In genomic region chr14:56949828-56950227, GRCh38 we compare ENCODE assay signal across 22 cellular contexts.
DNase-seq lines count a peak whose midpoint lies in the region; FAIRE-seq and TF ChIP-seq lines count a peak whose summit lies in the region.
"Had no signal": no experiment of that assay in that cellular context is flagged by ENCODE, and none has a peak within 500 bp of the region (broad histone marks: within the 10 kb centered on the region; RNA-seq: fewer than 3 reads in every experiment).

No MANE protein-coding gene starts in this region.

- TF ChIP-seq EP300 in esophagus muscularis mucosa (IDR thresholded peaks at IDR 0.05): no peak

- in situ Hi-C loops in SK-MEL-5 (cut with HindIII; ENCODE audit: low pct_unique_long_range_greater_than_20kb, low sequenced_read_pairs): no loop called here

- H3K27ac Mint-ChIP-seq in MCF 10A (ENCODE audit: low read depth, unreplicated experiment): no peak overlapping the region
- H3K27ac Mint-ChIP-seq: activated CD4-positive, alpha-beta T cell treated with anti-CD3 and anti-CD28 coated beads, Interleukin-2, amount 10 ng/mL, durations not matched to agents 24 days and 14 days; naive thymus-derived CD4-positive, alpha-beta T cell had no signal

- peak; percentile 50 for FAIRE-seq in urothelium cell line (lab: Jason Lieb, UNC)

- H3K4me3 Mint-ChIP-seq in MCF 10A (ENCODE audit: unreplicated experiment): no peak overlapping the region
- H3K4me3 Mint-ChIP-seq: activated CD4-positive, alpha-beta T cell treated with anti-CD3 and anti-CD28 coated beads, Interleukin-2, amount 10 ng/mL, durations not matched to agents 24 days and 14 days; central memory CD8-positive, alpha-beta T cell; naive thymus-derived CD4-positive, alpha-beta T cell had no signal

- H3K36me3 ChIP-seq in breast epithelium (no peaks in the 10 kb centered on the region), kidney epithelial cell (ENCODE audit: control insufficient read depth, insufficient read depth, low read length) (no peaks in the 10 kb centered on the region), esophagus muscularis mucosa (no peaks in the 10 kb centered on the region)
- H3K36me3 ChIP-seq: lower lobe of right lung, right lobe of liver had no signal

- TF ChIP-seq POLR2A in breast epithelium (IDR thresholded peaks at IDR 0.05): no peak
- no peak for TF ChIP-seq POLR2A in esophagus muscularis mucosa (IDR thresholded peaks at IDR 0.05; ENCODE audit: low read depth)

- H3K27me3 ChIP-seq in breast epithelium (peaks cover 0 to 4% of the 10 kb centered on the region in 2 donors), kidney epithelial cell (ENCODE audit: control insufficient read depth, insufficient read depth, low read length) (no peaks in the 10 kb centered on the region), esophagus muscularis mucosa (no peaks in the 10 kb centered on the region)
- H3K27me3 ChIP-seq: right lobe of liver, testis had no signal

- peaks cover 7% of the 10 kb centered on the region for H3K9me3 Mint-ChIP-seq in MCF 10A (ENCODE audit: unreplicated experiment)
- H3K9me3 Mint-ChIP-seq: activated CD4-positive, alpha-beta T cell treated with anti-CD3 and anti-CD28 coated beads, Interleukin-2, amount 10 ng/mL, durations not matched to agents 24 days and 14 days; central memory CD8-positive, alpha-beta T cell had no signal

- DNase-seq in MCF 10A (ENCODE audit: unreplicated experiment): peak; percentile 63
- no peak for DNase-seq in breast epithelium (ENCODE audit: low spot score in 2 of 2)
- DNase-seq in SK-MEL-5 (ENCODE audit: low read depth, low spot score): peak; percentile 11
- peak; percentile 16 for DNase-seq in kidney epithelial cell (ENCODE audit: low read depth)
- DNase-seq in urothelium cell line (ENCODE audit: low spot score): no peak
- no peak for DNase-seq in esophagus muscularis mucosa (ENCODE audit: extremely low spot score)
- no peak for DNase-seq in GM19238 (ENCODE audit: insufficient read length, low spot score)
- DNase-seq in GF-D8 (lab: John Stamatoyannopoulos, UW): no peak
- DNase-seq: activated CD4-positive, alpha-beta T cell treated with anti-CD3 and anti-CD28 coated beads, Interleukin-2, amount 10 ng/mL, durations not matched to agents 24 days and 14 days; activated CD8-positive, alpha-beta memory T cell treated with anti-CD3 and anti-CD28 coated beads, Interleukin-2, amount 50 U/mL, for 4 hours; activated effector memory CD4-positive, alpha-beta T cell treated with Interleukin-2 at 50 U/mL for 16 hours; effector CD8-positive, alpha-beta T cell; glutamatergic neuron; lower lobe of right lung; naive thymus-derived CD4-positive, alpha-beta T cell; NCI-H187; NCI-H524 treated with DMSO at 0.1 percent for 48 hours; right lobe of liver; SHP77; T-helper 1 cell; testis had no signal

- intact Hi-C loops in MCF 10A (cut with micrococcal nuclease): no loop called here
- intact Hi-C loops in breast epithelium (cut with DNase I; ENCODE audit: low total_unique reads): no loop called here
- intact Hi-C loops in esophagus muscularis mucosa (cut with DNase I): no loop called here

- WGBS in esophagus muscularis mucosa: 19% methylated on average over 2 of the region's 2 CpGs

- peaks cover 6% of the 10 kb centered on the region for H3K4me1 Mint-ChIP-seq in MCF 10A (ENCODE audit: insufficient read depth, unreplicated experiment)
- H3K4me1 Mint-ChIP-seq: activated CD4-positive, alpha-beta T cell treated with anti-CD3 and anti-CD28 coated beads, Interleukin-2, amount 10 ng/mL, durations not matched to agents 24 days and 14 days; central memory CD8-positive, alpha-beta T cell; naive thymus-derived CD4-positive, alpha-beta T cell had no signal

- H3K4me3 ChIP-seq in breast epithelium: no peak overlapping the region
- H3K4me3 ChIP-seq in kidney epithelial cell (ENCODE audit: low read depth, low read length): no peak overlapping the region
- no peak overlapping the region for H3K4me3 ChIP-seq in esophagus muscularis mucosa
- H3K4me3 ChIP-seq: lower lobe of right lung, right lobe of liver, testis had no signal

- H3K9me3 ChIP-seq in breast epithelium (no peaks in the 10 kb centered on the region), esophagus muscularis mucosa (no peaks in the 10 kb centered on the region)
- H3K9me3 ChIP-seq: lower lobe of right lung, right lobe of liver, testis had no signal

- POLR2A ChIA-PET in MCF 10A (lab: Yijun Ruan, JAX): no interaction called here

- H3K4me1 ChIP-seq in breast epithelium (no peaks in the 10 kb centered on the region), esophagus muscularis mucosa (peaks cover 0 to 6% (median 0%) of the 10 kb centered on the region in 4 donors)
- H3K4me1 ChIP-seq: lower lobe of right lung, right lobe of liver, testis had no signal

- no peaks in the 10 kb centered on the region for H3K36me3 Mint-ChIP-seq in MCF 10A (ENCODE audit: insufficient read depth, unreplicated experiment)

- CTCF ChIA-PET in MCF 10A (lab: Yijun Ruan, JAX): interaction anchor here (0.5 kb wide), 1 partner anchor 85 kb away, joined by 3 read pairs; no protein-coding TSS in a partner anchor

- no peak for TF ChIP-seq CTCF in MCF 10A (IDR thresholded peaks at IDR 0.05; ENCODE audit: unreplicated experiment)
- TF ChIP-seq CTCF in breast epithelium (IDR thresholded peaks at IDR 0.05): no peak
- no peak for TF ChIP-seq CTCF in kidney epithelial cell (IDR thresholded peaks at IDR 0.05; ENCODE audit: insufficient read depth, low read length, poor library complexity, severe bottlenecking)
- no peak for TF ChIP-seq CTCF in esophagus muscularis mucosa (IDR thresholded peaks at IDR 0.05)

- peaks cover 89% of the 10 kb centered on the region for H3K27me3 Mint-ChIP-seq in MCF 10A (ENCODE audit: insufficient read depth, unreplicated experiment)
- H3K27me3 Mint-ChIP-seq: activated CD4-positive, alpha-beta T cell treated with anti-CD3 and anti-CD28 coated beads, Interleukin-2, amount 10 ng/mL, durations not matched to agents 24 days and 14 days; central memory CD8-positive, alpha-beta T cell had no signal

- H3K27ac ChIP-seq in breast epithelium: no peak overlapping the region
- no peak overlapping the region for H3K27ac ChIP-seq in esophagus muscularis mucosa (replicated peaks in 1 of 4)
- H3K27ac ChIP-seq: lower lobe of right lung, right lobe of liver, testis had no signal

- no TSS peak for BruUV-seq in MCF 10A (replicated peaks; lab: Mats Ljungman, UMichigan)

Comparison
In these comparisons a context has a peak if more than half of its experiments do, and no peak if none do; other contexts are left out.
1. DNase-seq: peak in MCF 10A (single experiment), SK-MEL-5 (single experiment) and kidney epithelial cell (single experiment); none in breast epithelium (0 of 2), urothelium cell line (single experiment), esophagus muscularis mucosa (single experiment), GM19238 (single experiment) and GF-D8 (single experiment).